21 cellular contexts compared by ENCODE assay signal in the genomic region with DNA sequence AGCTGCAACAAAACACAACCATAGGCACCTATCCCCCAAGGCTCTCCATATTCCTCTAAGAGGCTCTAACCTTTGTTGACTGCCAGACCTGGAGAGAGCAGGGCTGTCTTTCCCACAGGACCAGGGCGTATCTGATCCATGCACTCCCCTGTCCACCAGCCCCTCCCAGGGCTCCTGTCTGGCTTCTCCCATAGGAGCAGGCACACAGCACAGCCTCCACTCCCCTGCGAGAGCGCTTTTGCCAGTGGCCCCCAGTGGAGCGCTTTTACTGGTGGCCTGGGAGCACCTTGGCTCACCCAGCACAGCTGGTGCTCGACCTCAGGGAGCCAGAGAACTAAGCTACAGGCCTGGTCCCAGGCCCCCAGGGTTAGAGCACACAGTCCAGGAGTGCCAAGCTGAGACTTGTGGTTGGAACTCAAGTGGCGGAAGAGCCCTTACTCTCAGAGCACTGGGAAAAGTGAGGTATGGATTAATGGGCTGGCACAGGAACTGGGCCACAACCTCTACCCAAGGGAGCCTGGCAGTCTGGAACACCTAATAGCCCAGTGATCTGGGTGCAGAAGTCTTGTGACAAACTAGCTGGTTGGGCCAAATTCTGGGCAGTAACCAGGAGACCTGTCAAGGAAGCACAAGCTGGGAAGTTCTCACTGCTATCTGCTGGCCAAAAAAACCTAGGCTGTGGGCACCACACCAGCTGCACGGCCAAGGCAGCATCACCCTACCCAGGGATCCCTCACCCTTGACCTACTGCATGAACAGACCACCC.
"Had no signal": no experiment of that assay in that cellular context is flagged by ENCODE, and none has a peak within 500 bp of the region (broad histone marks: within the 10 kb centered on the region; RNA-seq: fewer than 3 reads in every experiment).

No MANE protein-coding gene starts in this region.

- DNase-seq: cerebellar nuclear complex; colonic mucosa; dermis blood vessel endothelial cell; esophagus squamous epithelium; foreskin fibroblast; hippocampal formation; kidney glomerular epithelial cell; left lung; mesenchymal stem cell; midbrain; nephron progenitor cell; retina; stimulated activated CD4-positive, alpha-beta T cell treated with anti-CD3 and anti-CD28 coated beads, Interleukin-2, amount 100 ng/mL, for 48 hours; tibial artery had no signal

- H3K4me2 ChIP-seq: smooth muscle cell had no signal

- ATAC-seq: left lung; stimulated activated memory B cell treated with anti-CD40 and anti-IgM and Interleukin-4, amounts not matched to agents 10 μg/mL and 1 μg/mL and 100 μg/mL, for 72 hours had no signal

- H3K27me3 ChIP-seq: colonic mucosa, esophagus squamous epithelium, left lung, tibial artery, upper lobe of left lung, vagina had no signal

- H3K9me3 ChIP-seq: colonic mucosa, esophagus squamous epithelium, left lung, prostate gland, tibial artery, upper lobe of left lung, vagina had no signal

- H3K4me1 ChIP-seq: colonic mucosa, esophagus squamous epithelium, left lung, parathyroid adenoma, prostate gland, tibial artery, upper lobe of left lung, vagina had no signal

- H3K9ac ChIP-seq: parathyroid adenoma had no signal

- H3K27ac ChIP-seq: colonic mucosa, esophagus squamous epithelium, left lung, parathyroid adenoma, prostate gland, tibial artery, upper lobe of left lung, vagina had no signal

- H3K4me3 ChIP-seq: colonic mucosa, esophagus squamous epithelium, left lung, lung, prostate gland, smooth muscle cell, tibial artery, upper lobe of left lung, vagina had no signal

- H2AFZ ChIP-seq: parathyroid adenoma had no signal

- H3K36me3 ChIP-seq: colonic mucosa, prostate gland had no signal
